Comparison of ENCODE assay signal across 8 cellular contexts in genomic region chr1:50929376-50929958, GRCh38. TPM values are rescaled to one million over a fixed set of nuclear protein-coding genes. Genes with fewer than 3 reads are reported as not detected.
DNase-seq lines count a peak whose midpoint lies in the region; TF ChIP-seq lines count a peak whose summit lies in the region.

No MANE protein-coding gene starts in this region.

- H2AFZ ChIP-seq in PC-9 = no peak overlapping the region

- no peaks in the 10 kb centered on the region for H3K27me3 ChIP-seq in PC-9 (ENCODE audit: insufficient read depth, low read depth)

- 0 out of 2 replicates have a peak, but pooled peaks cover 9% of the 10 kb centered on the region for H3K36me3 ChIP-seq in PC-9 (ENCODE audit: low read depth)

- no TSS peak for BruUV-seq in PC-9 (replicated peaks; lab: Mats Ljungman, UMichigan)

- H3K4me1 ChIP-seq in PC-9 (replicated peaks; ENCODE audit: insufficient read depth) = no peaks in the 10 kb centered on the region

- peak overlapping the region; percentile 29; the same call in 1 of the 2 replicates for H3K27ac ChIP-seq in PC-9

- no peaks in the 10 kb centered on the region for H3K9me2 ChIP-seq in PC-9 (ENCODE audit: insufficient read depth)

- H4K20me1 ChIP-seq in PC-9 (ENCODE audit: insufficient read depth) = peaks cover 13% of the 10 kb centered on the region

- no peaks in the 10 kb centered on the region; the same call in 1 of the 2 replicates for H3K9me3 ChIP-seq in PC-9 (ENCODE audit: insufficient read depth, low read depth)

- intact Hi-C loops in PC-9 (cut with micrococcal nuclease; ENCODE audit: unreplicated experiment) = loop anchor here (1.0 to 5.0 kb wide), 3 partner anchors 38 to 260 kb away; no protein-coding TSS in a partner anchor

- TF ChIP-seq CTCF in PC-9 (conservative IDR thresholded peaks at IDR 0.05) (peak; percentile 77), fibroblast of mammary gland (conservative IDR thresholded peaks at IDR 0.05; ENCODE audit: control insufficient read depth, insufficient read depth, low read depth, low read length) (peak; percentile 51), retinal pigment epithelial cell (conservative IDR thresholded peaks at IDR 0.05; ENCODE audit: low read depth, low read length) (peak; percentile 48)

- no peak overlapping the region for H3K4me2 ChIP-seq in PC-9

- H3F3A ChIP-seq in PC-9 (ENCODE audit: insufficient read depth, low read depth) = peaks cover 13% of the 10 kb centered on the region; the same call in 1 of the 2 replicates

- DNase-seq in AML-193 (lab: John Stamatoyannopoulos, UW) = peak; percentile 50 to 62
- DNase-seq in HCEC 1CT = peak; percentile 51
- DNase-seq in PC-9 = no peak
- peak; percentile 63 for DNase-seq in fibroblast of mammary gland (ENCODE audit: low read depth)
- DNase-seq in retinal pigment epithelial cell (ENCODE audit: low read depth) = peak; percentile 13
- no peak for DNase-seq in stimulated activated CD4-positive, alpha-beta T cell treated with anti-CD3 and anti-CD28 coated beads, Interleukin-1b, Interleukin-23, amount 100 ng/mL, for 48 hours
- no peak for DNase-seq in activated effector memory CD4-positive, alpha-beta T cell treated with Interleukin-2 at 50 U/mL for 16 hours
- no peak for DNase-seq in NCI-H128 (lab: John Stamatoyannopoulos, UW; ENCODE audit: unreplicated experiment)

- POLR2A ChIA-PET in PC-9 (lab: Charles Lee; ENCODE audit: unreplicated experiment) = interaction anchor here (0.5 to 0.6 kb wide), 4 partner anchors 87 to 721 kb away, joined by 3 to 5 read pairs (median 3); no protein-coding TSS in a partner anchor

- CTCF ChIA-PET in PC-9 (lab: Charles Lee) = interaction anchor here (0.5 to 1.5 kb wide), 10 partner anchors 42 to 530 kb away, joined by 3 to 20 read pairs (median 6); no protein-coding TSS in a partner anchor

- H3K4me3 ChIP-seq in PC-9 = no peak overlapping the region
- H3K4me3 ChIP-seq in fibroblast of mammary gland (ENCODE audit: control insufficient read depth, low read depth, low read length) = no peak overlapping the region
- no peak overlapping the region for H3K4me3 ChIP-seq in retinal pigment epithelial cell (ENCODE audit: low read length)

- H3K79me2 ChIP-seq in PC-9 (ENCODE audit: low read depth) = peaks cover 78% of the 10 kb centered on the region

RNA-seq across cellular contexts. Expression of gene FAF1, which starts 30.6 kb away (rescaled TPM):
- 99.2 and 105 TPM in 2 replicates for total RNA-seq in PC-9 (2021)

RNA-seq across cellular contexts. Expression of gene CDKN2C, which starts 40.6 kb away (rescaled TPM):
- total RNA-seq in PC-9 (2021) = 16.1 and 17.1 TPM in 2 replicates

Comparison
In these comparisons a context has a peak if more than half of its experiments do, and no peak if none do; other contexts are left out.
1. DNase-seq: peak in AML-193 (2 of 2), HCEC 1CT (single experiment), fibroblast of mammary gland (single experiment) and retinal pigment epithelial cell (single experiment); none in PC-9 (0 of 2), stimulated activated CD4-positive, alpha-beta T cell treated with anti-CD3 and anti-CD28 coated beads, Interleukin-1b, Interleukin-23, amount 100 ng/mL, for 48 hours (single experiment), activated effector memory CD4-positive, alpha-beta T cell treated with Interleukin-2 at 50 U/mL for 16 hours (single experiment) and NCI-H128 (single experiment).
2. Peak in every context shown above with its lines, with median percentiles within 50 percentile points of each other: CTCF ChIP-seq.